ENCODE assay signal across 8 cellular contexts in the genomic region with DNA sequence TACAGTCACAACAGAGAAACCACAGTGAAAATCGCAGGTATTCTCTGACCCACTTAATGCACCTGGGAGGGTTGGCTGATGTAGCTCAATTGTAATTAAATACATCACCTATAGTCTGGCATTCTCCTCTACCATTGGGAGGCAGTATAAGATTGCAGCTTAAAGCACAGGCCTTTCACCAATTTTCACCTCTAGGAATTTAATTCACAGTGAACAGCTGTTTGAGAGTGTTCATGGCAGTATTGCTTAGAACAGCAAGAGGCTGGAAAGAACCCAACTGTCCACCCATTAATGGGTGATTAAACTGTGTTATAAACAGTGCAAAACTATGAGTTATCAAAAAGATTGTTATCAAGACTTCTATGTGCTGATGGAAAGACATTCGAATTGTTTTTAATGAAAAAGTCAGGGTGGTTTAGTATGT. TPM values are rescaled to one million over a fixed set of nuclear protein-coding genes. Genes with fewer than 3 reads are reported as not detected.
DNase-seq lines count a peak whose midpoint lies in the region; ATAC-seq, FAIRE-seq and TF ChIP-seq lines count a peak whose summit lies in the region.

No MANE protein-coding gene starts in this region.

- H3K27me3 ChIP-seq in right atrium auricular region (no peaks in the 10 kb centered on the region), small intestine (ENCODE audit: control insufficient read depth in 2 of 2, insufficient read depth in 2 of 2, low read length in 2 of 2) (no peaks in the 10 kb centered on the region)

- no peak for FAIRE-seq in small intestine (lab: Jason Lieb, UNC)

- H3K9me3 ChIP-seq in right atrium auricular region (no peaks in the 10 kb centered on the region), small intestine (ENCODE audit: control insufficient read depth, low read depth) (no peaks in the 10 kb centered on the region)

- ATAC-seq in HG02623 (IDR thresholded peaks at IDR 0.05; ENCODE audit: unreplicated experiment), result no peak
- ATAC-seq in HG02884 (IDR thresholded peaks at IDR 0.05; ENCODE audit: unreplicated experiment), result no peak

- H3K4me1 ChIP-seq in right atrium auricular region, result peaks cover 0 to 18% of the 10 kb centered on the region in 2 donors
- H3K4me1 ChIP-seq in small intestine (ENCODE audit: control insufficient read depth in 2 of 2, insufficient read depth in 1 of 2, low read depth in 1 of 2, low read length in 1 of 2), result no peaks in the 10 kb centered on the region

- TF ChIP-seq CTCF in right atrium auricular region (IDR thresholded peaks at IDR 0.05), result peak; percentile 64 to 70

- no peak overlapping the region for H3K4me3 ChIP-seq in right atrium auricular region
- no peak overlapping the region for H3K4me3 ChIP-seq in small intestine (ENCODE audit: low read depth in 1 of 2, low read length in 2 of 2)

- no peak overlapping the region for H3K27ac ChIP-seq in right atrium auricular region
- peak overlapping the region in 1 of 2 donors; percentile 49 for H3K27ac ChIP-seq in small intestine (ENCODE audit: low read depth in 1 of 2, low read length in 1 of 2)

- DNase-seq in COLO829 (ENCODE audit: low spot score) (peak; percentile 62), H4 (ENCODE audit: low spot score) (peak; percentile 59), NCI-H460 (ENCODE audit: extremely low read depth, low read depth) (peak; percentile 76), amniotic epithelial cell (ENCODE audit: low read depth) (peak; percentile 53), right atrium auricular region (ENCODE audit: low spot score) (no peak), small intestine (peak; percentile 68)

- WGBS in small intestine, 3 donors, result 24 to 32% (median 31%) methylated on average over 2 of the region's 2 CpGs

- H3K36me3 ChIP-seq in right atrium auricular region, result no peaks in the 10 kb centered on the region
- peaks cover 0 to 2% of the 10 kb centered on the region in 2 donors for H3K36me3 ChIP-seq in small intestine (ENCODE audit: control insufficient read depth in 2 of 2, insufficient read depth in 2 of 2, low read length in 2 of 2)

RNA-seq across cellular contexts. Expression of a gene that starts 2.0 kb away (rescaled TPM):
- total RNA-seq in H4 (2014; rRNA removed; shearing (Covaris generic)), result 38.7 and 40.1 TPM in 2 replicates
- 73.5 and 75.4 TPM in 2 replicates for total RNA-seq in NCI-H460 (2014; rRNA removed; shearing (Covaris generic))
- polyA plus RNA-seq in NCI-H460 (2014; cell fraction: nucleus; rRNA removed), result 74.3 and 81.9 TPM in 2 replicates
- total RNA-seq in right atrium auricular region, result 10 to 100 TPM; 13.8 to 16.1 TPM
- 10 to 100 TPM; 17.0 to 26.2 (median 21.0) TPM for polyA plus RNA-seq in small intestine

RNA-seq across cellular contexts. Expression of a gene that starts 26.7 kb away (rescaled TPM):
- 112 and 120 TPM in 2 replicates for total RNA-seq in H4 (2014; rRNA removed; shearing (Covaris generic))
- total RNA-seq in NCI-H460 (2014; rRNA removed; shearing (Covaris generic)), result 165 and 178 TPM in 2 replicates
- polyA plus RNA-seq in NCI-H460 (2014; cell fraction: nucleus; rRNA removed), result 338 and 354 TPM in 2 replicates
- 10 to 100 TPM; 37.7 to 51.0 TPM for total RNA-seq in right atrium auricular region
- polyA plus RNA-seq in small intestine, result 10 to 100 TPM in 2 of 3 donors, 1 to 10 TPM in 1; 8.3 to 32.1 (median 22.4) TPM

RNA-seq across cellular contexts. Expression of a gene that starts 52.5 kb away (rescaled TPM):
- 27.5 and 38.0 TPM in 2 replicates for total RNA-seq in H4 (2014; rRNA removed; shearing (Covaris generic))
- 43.3 and 49.5 TPM in 2 replicates for total RNA-seq in NCI-H460 (2014; rRNA removed; shearing (Covaris generic))
- 82.8 and 94.7 TPM in 2 replicates for polyA plus RNA-seq in NCI-H460 (2014; cell fraction: nucleus; rRNA removed)
- total RNA-seq in right atrium auricular region, result 10 to 100 TPM; 32.4 to 39.2 TPM
- polyA plus RNA-seq in small intestine, result 10 to 100 TPM; 32.4 to 45.2 (median 39.2) TPM
